Comparison of ENCODE assay signal across 9 cellular contexts in the genomic region with DNA sequence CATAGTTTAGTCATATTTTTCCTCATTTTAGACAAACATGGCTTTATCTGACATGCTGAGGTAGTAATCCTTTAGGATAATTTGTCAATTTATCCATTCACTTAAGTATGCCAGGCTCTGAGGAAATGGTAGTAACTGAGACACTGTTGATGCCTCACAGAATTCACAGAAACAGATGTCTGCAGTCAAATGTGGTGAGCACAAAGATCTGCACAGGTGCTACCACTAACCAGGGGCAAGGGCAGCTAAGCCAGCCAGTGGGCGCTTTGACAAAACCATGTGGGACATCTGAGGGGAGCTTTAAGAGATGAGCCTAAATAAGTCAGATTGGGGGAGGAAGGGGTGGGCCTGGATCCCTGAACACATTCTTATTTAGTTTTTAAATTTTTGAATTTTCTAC. TPM values are rescaled to one million over a fixed set of nuclear protein-coding genes. Genes with fewer than 3 reads are reported as not detected.
"Had no signal": no experiment of that assay in that cellular context is flagged by ENCODE, and none has a peak within 500 bp of the region (broad histone marks: within the 10 kb centered on the region; RNA-seq: fewer than 3 reads in every experiment).

No MANE protein-coding gene starts in this region.

- H3K27ac Mint-ChIP-seq: HFFc6, IgD-negative memory B cell had no signal

- H3K9me3 ChIP-seq: HAP-1 had no signal

- H3K27ac ChIP-seq: HL-60 had no signal

- H3K4me1 ChIP-seq: HAP-1 had no signal

- H3K4me3 Mint-ChIP-seq: HFFc6, IgD-negative memory B cell had no signal

- ATAC-seq: HCT116, HepG2 had no signal

- H3K36me3 ChIP-seq: HAP-1 had no signal

- H3K4me3 ChIP-seq: HAP-1 had no signal

- H3K27me3 Mint-ChIP-seq: IgD-negative memory B cell had no signal

- H3K9me3 Mint-ChIP-seq: HFFc6 had no signal

- DNase-seq: GOT3, H7, HFFc6, KBM-7 had no signal

- H3K36me3 Mint-ChIP-seq: IgD-negative memory B cell had no signal

RNA-seq across cellular contexts. Expression of a gene that starts 37.8 kb away (rescaled TPM):
- total RNA-seq: HepG2 had no signal
- polyA plus RNA-seq: HepG2, IgD-negative memory B cell had no signal
